9 cellular contexts compared by ENCODE assay signal in genomic region chr19:19214892-19215291, GRCh38. TPM values are rescaled to one million over a fixed set of nuclear protein-coding genes. Genes with fewer than 3 reads are reported as not detected.
DNase-seq lines count a peak whose midpoint lies in the region; ATAC-seq and TF ChIP-seq lines count a peak whose summit lies in the region.
"Had no signal": no experiment of that assay in that cellular context is flagged by ENCODE, and none has a peak within 500 bp of the region (broad histone marks: within the 10 kb centered on the region; RNA-seq: fewer than 3 reads in every experiment).

No MANE protein-coding gene starts in this region.

- H4K20me1 ChIP-seq in HCT116 (ENCODE audit: insufficient read depth) (no peaks in the 10 kb centered on the region), OCI-LY7 (ENCODE audit: insufficient read depth, low read length) (no peaks in the 10 kb centered on the region)

- intact Hi-C loops in HCT116 (cut with micrococcal nuclease) = no loop called here
- intact Hi-C loops in OCI-LY7 (cut with micrococcal nuclease; ENCODE audit: unreplicated experiment) = no loop called here
- intact Hi-C loops in uterus (cut with DNase I; ENCODE audit: low total_unique reads) = no loop called here

- H2BK5ac ChIP-seq in neuronal stem cell (ENCODE audit: low read length) = no peak overlapping the region

- H3K27ac ChIP-seq in HCT116 (ENCODE audit: low read depth, low read length) (no peak overlapping the region), OCI-LY7 (ENCODE audit: low read depth, low read length, poor library complexity, severe bottlenecking) (no peak overlapping the region), neuronal stem cell (replicated peaks; ENCODE audit: low read length) (no peak overlapping the region), uterus (no peak overlapping the region)

- no peak overlapping the region for H3K23ac ChIP-seq in neuronal stem cell (ENCODE audit: low read depth, low read length, poor library complexity)

- no peak for TF ChIP-seq RAD21 in HCT116 (IDR thresholded peaks at IDR 0.05; ENCODE audit: low read depth)

- H3K4me3 ChIP-seq in HCT116 (replicated peaks in 1 of 2; ENCODE audit: low read depth in 1 of 2, low read length in 2 of 2) (no peak overlapping the region), OCI-LY7 (ENCODE audit: low read depth, low read length, poor library complexity, severe bottlenecking) (no peak overlapping the region), neuronal stem cell (ENCODE audit: low read length in 2 of 2) (no peak overlapping the region), uterus (no peak overlapping the region)

- H4K91ac ChIP-seq in neuronal stem cell (ENCODE audit: low read depth, low read length, poor library complexity) = no peak overlapping the region

- H3K79me2 ChIP-seq in HCT116 (ENCODE audit: insufficient read depth, low read length) = no peaks in the 10 kb centered on the region
- no peaks in the 10 kb centered on the region for H3K79me2 ChIP-seq in OCI-LY7 (ENCODE audit: insufficient read depth, low read depth, low read length)

- no peak overlapping the region for H3K18ac ChIP-seq in neuronal stem cell (ENCODE audit: low read length)

- no peak overlapping the region for H4K8ac ChIP-seq in neuronal stem cell (ENCODE audit: low read depth, low read length)

- POLR2A ChIA-PET in HCT116 (lab: Charles Lee) (no interaction called here), OCI-LY7 (lab: Charles Lee) (interaction anchor here (0.7 kb wide), 1 partner anchor 15 kb away, joined by 5 read pairs; no protein-coding TSS in a partner anchor)

- DNase-seq in HCT116 (ENCODE audit: low read depth, low spot score) (no peak), OCI-LY7 (ENCODE audit: low spot score) (peak; percentile 30), neuronal stem cell (ENCODE audit: low spot score) (peak; percentile 82), NCI-H2171 treated with DMSO at 0.1 percent for 48 hours (lab: John Stamatoyannopoulos, UW) (no peak), uterus (no peak), middle frontal gyrus (ENCODE audit: extremely low spot score, low spot score) (no peak), HPDE6-E6E7 (ENCODE audit: extremely low spot score) (no peak)
- peak; percentile 7 for DNase-seq in effector CD8-positive, alpha-beta T cell (lab: John Stamatoyannopoulos, UW)
- DNase-seq: NCI-H2029 had no signal

- H3K4me1 ChIP-seq in HCT116 (ENCODE audit: control insufficient read depth in 1 of 2, insufficient read depth in 2 of 2, low read length in 2 of 2) = peaks cover 5 to 8% of the 10 kb centered on the region in 2 experiments; a peak in 2 of 4 replicates
- no peaks in the 10 kb centered on the region for H3K4me1 ChIP-seq in OCI-LY7 (ENCODE audit: insufficient read depth, low read length, poor library complexity, severe bottlenecking)
- H3K4me1 ChIP-seq in neuronal stem cell (ENCODE audit: control insufficient read depth in 2 of 2, insufficient read depth in 1 of 2, low read depth in 1 of 2, low read length in 2 of 2) = peaks cover 10 to 23% of the 10 kb centered on the region in 2 donors
- no peaks in the 10 kb centered on the region for H3K4me1 ChIP-seq in uterus

- H3K79me1 ChIP-seq in neuronal stem cell (ENCODE audit: low read depth, low read length) = no peaks in the 10 kb centered on the region

- H3K9me2 ChIP-seq in HCT116 (ENCODE audit: insufficient read depth) (no peaks in the 10 kb centered on the region), OCI-LY7 (ENCODE audit: insufficient read depth, low read length) (no peaks in the 10 kb centered on the region)

- CTCF ChIA-PET in HCT116 (lab: Charles Lee) = interaction anchor here (1.0 kb wide), 1 partner anchor 11 kb away, joined by 3 read pairs; no protein-coding TSS in a partner anchor
- CTCF ChIA-PET in OCI-LY7 (lab: Charles Lee; ENCODE audit: unreplicated experiment) = no interaction called here

- H2AK5ac ChIP-seq in neuronal stem cell (ENCODE audit: low read depth, low read length) = no peak overlapping the region

- H3K27me3 ChIP-seq in HCT116 (ENCODE audit: insufficient read depth, low read length) (no peaks in the 10 kb centered on the region), neuronal stem cell (ENCODE audit: control insufficient read depth in 3 of 3, insufficient read depth in 3 of 3, low read depth in 1 of 3, low read length in 3 of 3) (peaks cover 0 to 32% (median 0%) of the 10 kb centered on the region in 3 experiments), uterus (peaks cover 0 to 21% of the 10 kb centered on the region in 2 donors)

- TF ChIP-seq POLR2A in HCT116 (IDR thresholded peaks at IDR 0.05; ENCODE audit: borderline replicate concordance, extremely low read depth, insufficient read depth, insufficient read length) (no peak), uterus (IDR thresholded peaks at IDR 0.05) (no peak)

- no peak overlapping the region for H2BK120ac ChIP-seq in neuronal stem cell (ENCODE audit: low read depth, low read length)

- no peak overlapping the region for H2BK15ac ChIP-seq in neuronal stem cell (ENCODE audit: low read length)

- H3K9ac ChIP-seq in HCT116 (ENCODE audit: low read length) (no peak overlapping the region), neuronal stem cell (ENCODE audit: low read depth, low read length, poor library complexity) (no peak overlapping the region)

- no peak overlapping the region for H3K14ac ChIP-seq in neuronal stem cell (ENCODE audit: low read length)

- ATAC-seq in HCT116 = peak; percentile 55

- H2AFZ ChIP-seq in HCT116 (ENCODE audit: low read depth, low read length, poor library complexity, severe bottlenecking) = no peak overlapping the region
- no peak overlapping the region for H2AFZ ChIP-seq in OCI-LY7 (ENCODE audit: low read length)
- H2AFZ ChIP-seq in neuronal stem cell (ENCODE audit: low read length) = no peak overlapping the region

- BruUV-seq in HCT116 (replicated peaks; lab: Mats Ljungman, UMichigan) (no TSS peak), OCI-LY7 (replicated peaks; lab: Mats Ljungman, UMichigan) (no TSS peak)

- no peaks in the 10 kb centered on the region for H3K9me3 ChIP-seq in HCT116 (ENCODE audit: control insufficient read depth in 1 of 2, insufficient read depth in 1 of 2, low read depth in 1 of 2, low read length in 2 of 2)
- H3K9me3 ChIP-seq in OCI-LY7 (ENCODE audit: low read length) = no peaks in the 10 kb centered on the region
- peaks cover 0 to 6% of the 10 kb centered on the region in 2 donors for H3K9me3 ChIP-seq in neuronal stem cell (replicated peaks in 1 of 2; ENCODE audit: control insufficient read depth in 2 of 2, insufficient read depth in 1 of 2, low read depth in 1 of 2, low read length in 2 of 2)
- no peaks in the 10 kb centered on the region for H3K9me3 ChIP-seq in uterus

- H3K4me2 ChIP-seq in HCT116 (ENCODE audit: low read length) = no peak overlapping the region
- H3K4me2 ChIP-seq in OCI-LY7 (ENCODE audit: low read length) = no peak overlapping the region
- H3K4me2 ChIP-seq in neuronal stem cell (ENCODE audit: insufficient read depth, low read length, poor library complexity, severe bottlenecking) = no peak overlapping the region

- TF ChIP-seq CTCF in HCT116 (IDR thresholded peaks at IDR 0.05 in 2 of 3, conservative IDR thresholded peaks at IDR 0.05 in 1 of 3; ENCODE audit: borderline replicate concordance in 1 of 3, insufficient read depth in 1 of 3, low read depth in 2 of 3, low read length in 2 of 3) (no peak), OCI-LY7 (conservative IDR thresholded peaks at IDR 0.05; ENCODE audit: low read length) (no peak), uterus (IDR thresholded peaks at IDR 0.05) (no peak)

- whole genome bisulfite sequencing in neuronal stem cell (ENCODE audit: extremely low coverage in 2 of 2, insufficient read length in 2 of 2, insufficient replicate concordance in 1 of 2), 2 donors = no CpG with 5 or more reads among the region's 8 CpGs

- H2BK12ac ChIP-seq in neuronal stem cell (ENCODE audit: low read length) = no peak overlapping the region

- RAD21 ChIA-PET in HCT116 (lab: Charles Lee; ENCODE audit: low non-redundant PET in 1 of 2, low total read pairs in 2 of 2, uncharacterized antibody in 2 of 2, unreplicated experiment in 2 of 2) = no interaction called here

- no peak overlapping the region for H3K4ac ChIP-seq in neuronal stem cell (ENCODE audit: low read length)

- H3K36me3 ChIP-seq in HCT116 (ENCODE audit: control insufficient read depth in 1 of 2, insufficient read depth in 2 of 2, low read length in 2 of 2) (no peaks in the 10 kb centered on the region), OCI-LY7 (ENCODE audit: insufficient read depth, low read length) (no peaks in the 10 kb centered on the region), neuronal stem cell (replicated peaks in 1 of 2; ENCODE audit: control insufficient read depth in 2 of 2, insufficient read depth in 2 of 2, low read length in 2 of 2) (peaks cover 0 to 21% of the 10 kb centered on the region in 2 donors), uterus (no peaks in the 10 kb centered on the region)

RNA-seq across cellular contexts. Expression of gene NCAN, which starts 3.1 kb away (rescaled TPM):
- 0.07 TPM for total RNA-seq in HCT116 (2021; ENCODE audit: unreplicated experiment)
- 0.14 and 0.20 TPM in 2 replicates for polyA plus RNA-seq in HCT116 (2012)
- total RNA-seq in OCI-LY7 (2014; rRNA removed; shearing (Covaris generic)) = not detected in 2 replicates
- total RNA-seq in OCI-LY7 (2022) = not detected in 2 replicates
- polyA plus RNA-seq in neuronal stem cell (2013, experiment 1 of 2) = 3.0 TPM
- 3.1 TPM for polyA plus RNA-seq in neuronal stem cell (2013, experiment 2 of 2)
- total RNA-seq in uterus = under 1 TPM in 1 of 4 donors, not detected in 3; 0.21 TPM

RNA-seq across cellular contexts. Expression of gene NR2C2AP, which starts 11.7 kb away (rescaled TPM):
- total RNA-seq in HCT116 (2021; ENCODE audit: unreplicated experiment) (45.3 TPM), OCI-LY7 (2022) (21.2 and 27.3 TPM in 2 replicates), uterus (10 to 100 TPM in 2 of 4 donors, 1 to 10 TPM in 1, under 1 TPM in 1; 0.77 to 16.0 (median 8.5) TPM)
- 27.4 and 37.7 TPM in 2 replicates for polyA plus RNA-seq in HCT116 (2012)
- total RNA-seq in OCI-LY7 (2014; rRNA removed; shearing (Covaris generic)) = 28.6 and 29.7 TPM in 2 replicates
- polyA plus RNA-seq in neuronal stem cell (2013, experiment 1 of 2) = 5.6 TPM
- polyA plus RNA-seq in neuronal stem cell (2013, experiment 2 of 2) = 5.8 TPM

RNA-seq across cellular contexts. Expression of gene RFXANK, which starts 22.8 kb away (rescaled TPM):
- total RNA-seq in HCT116 (2021; ENCODE audit: unreplicated experiment) (78.9 TPM), OCI-LY7 (2022) (114 and 115 TPM in 2 replicates), uterus (10 to 100 TPM; 24.4 to 60.2 (median 53.8) TPM)
- 99.7 and 103 TPM in 2 replicates for polyA plus RNA-seq in HCT116 (2012)
- 103 and 105 TPM in 2 replicates for total RNA-seq in OCI-LY7 (2014; rRNA removed; shearing (Covaris generic))
- polyA plus RNA-seq in neuronal stem cell (2013, experiment 1 of 2) = 141 TPM
- polyA plus RNA-seq in neuronal stem cell (2013, experiment 2 of 2) = 136 TPM

RNA-seq across cellular contexts. Expression of gene BORCS8, which starts 22.9 kb away (rescaled TPM):
- total RNA-seq in HCT116 (2021; ENCODE audit: unreplicated experiment) (17.1 TPM), OCI-LY7 (2022) (35.2 and 40.2 TPM in 2 replicates), uterus (10 to 100 TPM in 1 of 4 donors, 1 to 10 TPM in 1, under 1 TPM in 1, not detected in 1; 0.26 to 28.4 (median 4.0) TPM)
- polyA plus RNA-seq in HCT116 (2012) = 7.0 and 9.9 TPM in 2 replicates
- total RNA-seq in OCI-LY7 (2014; rRNA removed; shearing (Covaris generic)) = 31.0 and 39.8 TPM in 2 replicates
- 12.9 TPM for polyA plus RNA-seq in neuronal stem cell (2013, experiment 1 of 2)
- 11.9 TPM for polyA plus RNA-seq in neuronal stem cell (2013, experiment 2 of 2)

RNA-seq across cellular contexts. Expression of gene MEF2B, which starts 44.8 kb away (rescaled TPM):
- total RNA-seq in HCT116 (2021; ENCODE audit: unreplicated experiment) = 7.9 TPM
- polyA plus RNA-seq in HCT116 (2012) = 0.45 and 0.73 TPM in 2 replicates
- 175 and 201 TPM in 2 replicates for total RNA-seq in OCI-LY7 (2014; rRNA removed; shearing (Covaris generic))
- total RNA-seq in OCI-LY7 (2022) = 295 and 304 TPM in 2 replicates
- polyA plus RNA-seq in neuronal stem cell (2013, experiment 1 of 2) = 1.1 TPM
- 1.2 TPM for polyA plus RNA-seq in neuronal stem cell (2013, experiment 2 of 2)
- 1 to 10 TPM in 1 of 4 donors, under 1 TPM in 1, not detected in 2; 0.55 to 2.0 TPM for total RNA-seq in uterus

Comparison
In these comparisons a context has a peak if more than half of its experiments do, and no peak if none do; other contexts are left out.
1. DNase-seq: peak in OCI-LY7 (single experiment), effector CD8-positive, alpha-beta T cell (single experiment) and neuronal stem cell (single experiment); none in HCT116 (single experiment), NCI-H2171 treated with DMSO at 0.1 percent for 48 hours (single experiment), uterus (0 of 2), middle frontal gyrus (single experiment) and HPDE6-E6E7 (single experiment).